Comparison of ENCODE assay signal across 9 cellular contexts in genomic region chr6:30101423-30101938, GRCh38. TPM values are rescaled to one million over a fixed set of nuclear protein-coding genes. Genes with fewer than 3 reads are reported as not detected.
DNase-seq lines count a peak whose midpoint lies in the region; FAIRE-seq and TF ChIP-seq lines count a peak whose summit lies in the region.
"Had no signal": no experiment of that assay in that cellular context is flagged by ENCODE, and none has a peak within 500 bp of the region (broad histone marks: within the 10 kb centered on the region; RNA-seq: fewer than 3 reads in every experiment).

No MANE protein-coding gene starts in this region.

- in situ Hi-C loops in astrocyte of the spinal cord (cut with HindIII; ENCODE audit: low sequenced_read_pairs), result no loop called here

- DNase-seq in A673 (ENCODE audit: low spot score) (no peak), astrocyte of the spinal cord (ENCODE audit: low read depth, low spot score) (no peak), substantia nigra (lab: John Stamatoyannopoulos, UW) (no peak), GM12891 (ENCODE audit: insufficient read length, low spot score) (no peak), kidney glomerular epithelial cell (lab: John Stamatoyannopoulos, UW) (no peak), NCI-H1930 (lab: John Stamatoyannopoulos, UW) (no peak)

- H3K4me3 ChIP-seq in A673 (ENCODE audit: low read depth, low read length, poor library complexity, severe bottlenecking) (peak overlapping the region; percentile 48), HUES64 (ENCODE audit: low read length) (peak overlapping the region; percentile 51), astrocyte of the spinal cord (ENCODE audit: low read depth, low read length) (peak overlapping the region; percentile 42)

- H3K9me3 ChIP-seq in A673 (ENCODE audit: low read depth, low read length, poor library complexity, severe bottlenecking), result no peaks in the 10 kb centered on the region
- H3K9me3 ChIP-seq in HUES64 (ENCODE audit: insufficient read depth, low read depth, low read length), result no peaks in the 10 kb centered on the region

- intact Hi-C loops in A673 (cut with micrococcal nuclease; ENCODE audit: unreplicated experiment), result loop anchor here (5.0 to 10.0 kb wide), 2 partner anchors 34 to 293 kb away; partner anchors contain the start of gene PPP1R11

- H3K36me3 ChIP-seq in A673 (ENCODE audit: insufficient read depth, low read length, poor library complexity, severe bottlenecking), result no peaks in the 10 kb centered on the region
- H3K36me3 ChIP-seq in HUES64 (ENCODE audit: insufficient read depth, low read length), result no peaks in the 10 kb centered on the region

- H3K27ac ChIP-seq in A673 (ENCODE audit: low read depth, low read length, poor library complexity, severe bottlenecking) (no peak overlapping the region), HUES64 (ENCODE audit: low read depth, low read length) (no peak overlapping the region), layer of hippocampus (ENCODE audit: low read depth, low read length) (peak overlapping the region; percentile 25), substantia nigra (ENCODE audit: low read depth, low read length, poor library complexity, severe bottlenecking) (peak overlapping the region; percentile 28)

- H3K4me1 ChIP-seq in A673 (ENCODE audit: insufficient read depth, low read length, poor library complexity, severe bottlenecking), result peaks cover 18% of the 10 kb centered on the region
- H3K4me1 ChIP-seq in HUES64 (ENCODE audit: insufficient read depth, low read length), result peaks cover 16% of the 10 kb centered on the region

- peaks cover 53% of the 10 kb centered on the region for H3K27me3 ChIP-seq in A673 (replicated peaks; ENCODE audit: insufficient read depth, low read depth, low read length, poor library complexity)
- peaks cover 94% of the 10 kb centered on the region for H3K27me3 ChIP-seq in HUES64 (ENCODE audit: insufficient read depth, low read length)
- peaks cover 10% of the 10 kb centered on the region for H3K27me3 ChIP-seq in layer of hippocampus (ENCODE audit: control insufficient read depth, insufficient read depth, low read length)

- CTCF ChIA-PET in A673 (lab: Charles Lee), result interaction anchor here (1.0 kb wide), 1 partner anchor 30 kb away, joined by 8 read pairs; no protein-coding TSS in a partner anchor

- FAIRE-seq in GM12891 (lab: Jason Lieb, UNC), result no peak

- POLR2A ChIA-PET in A673 (lab: Charles Lee; ENCODE audit: low non-redundant PET), result interaction anchor here (0.6 kb wide), 1 partner anchor 7 kb away, joined by 3 read pairs; no protein-coding TSS in a partner anchor

- 8% methylated on average over 13 of the region's 13 CpGs for WGBS in HUES64

- TF ChIP-seq CTCF in A673 (conservative IDR thresholded peaks at IDR 0.05; ENCODE audit: low read depth, low read length), result no peak
- TF ChIP-seq CTCF in astrocyte of the spinal cord (IDR thresholded peaks at IDR 0.05; ENCODE audit: low read depth, low read length), result no peak

- no TSS peak for BruUV-seq in A673 (replicated peaks; lab: Mats Ljungman, UMichigan)

- no peak overlapping the region for H3K9ac ChIP-seq in HUES64 (ENCODE audit: low read depth, low read length)

- no peak for TF ChIP-seq POLR2A in GM12891 (IDR thresholded peaks at IDR 0.05; ENCODE audit: low read depth, low read length)

TF ChIP-seq in GM12891, 5 proteins besides CTCF, POLR2A, EP300 and RAD21:
- TF ChIP-seq SPI1 (IDR thresholded peaks at IDR 0.05; ENCODE audit: low read depth, low read length) (no peak), PAX5 (IDR thresholded peaks at IDR 0.05; ENCODE audit: insufficient read depth, low read length, severe bottlenecking) (no peak), TAF1 (IDR thresholded peaks at IDR 0.05; ENCODE audit: low read depth, low read length) (no peak), POLR2AphosphoS5 (IDR thresholded peaks at IDR 0.05; ENCODE audit: low read depth, low read length) (no peak), POU2F2 (IDR thresholded peaks at IDR 0.05; ENCODE audit: low read depth, low read length) (no peak)

RNA-seq across cellular contexts. Expression of gene TRIM31, which starts 11.4 kb away (rescaled TPM):
- not detected in 2 replicates for total RNA-seq in A673 (2021)
- not detected for polyA plus RNA-seq in HUES64 (2013, experiment 1 of 2)
- polyA plus RNA-seq in HUES64 (2013, experiment 2 of 2), result not detected
- polyA plus RNA-seq in GM12891 (2012; ENCODE audit: low read depth, missing spikeins), result 0.14 TPM

RNA-seq across cellular contexts. Expression of gene RNF39, which starts 25.9 kb away (rescaled TPM):
- total RNA-seq in A673 (2021), result not detected in 2 replicates
- 0.20 TPM for polyA plus RNA-seq in HUES64 (2013, experiment 1 of 2)
- 0.19 TPM for polyA plus RNA-seq in HUES64 (2013, experiment 2 of 2)
- polyA plus RNA-seq in GM12891 (2012; ENCODE audit: low read depth, missing spikeins), result 0.14 TPM

RNA-seq across cellular contexts. Expression of gene TRIM40, which starts 34.5 kb away (rescaled TPM):
- not detected in 2 replicates for total RNA-seq in A673 (2021)
- polyA plus RNA-seq in HUES64 (2013, experiment 1 of 2), result not detected
- not detected for polyA plus RNA-seq in HUES64 (2013, experiment 2 of 2)
- not detected for polyA plus RNA-seq in GM12891 (2012; ENCODE audit: low read depth, missing spikeins)
- polyA plus RNA-seq: adipose tissue had no signal

RNA-seq across cellular contexts. Expression of gene PPP1R11, which starts 34.5 kb away (rescaled TPM):
- total RNA-seq in A673 (2021), result 46.2 and 46.8 TPM in 2 replicates
- polyA plus RNA-seq in HUES64 (2013, experiment 1 of 2), result 32.2 TPM
- polyA plus RNA-seq in HUES64 (2013, experiment 2 of 2), result 39.1 TPM
- polyA plus RNA-seq in GM12891 (2012; ENCODE audit: low read depth, missing spikeins), result 22.0 TPM

RNA-seq across cellular contexts. Expression of gene POLR1H, which starts 40.4 kb away (rescaled TPM):
- 30.9 and 34.2 TPM in 2 replicates for total RNA-seq in A673 (2021)
- 29.1 TPM for polyA plus RNA-seq in HUES64 (2013, experiment 1 of 2)
- 28.7 TPM for polyA plus RNA-seq in HUES64 (2013, experiment 2 of 2)
- 41.2 TPM for polyA plus RNA-seq in GM12891 (2012; ENCODE audit: low read depth, missing spikeins)

Comparison
In these comparisons a context has a peak if more than half of its experiments do, and no peak if none do; other contexts are left out.
1. H3K27ac ChIP-seq: peak in layer of hippocampus (single experiment) and substantia nigra (single experiment); none in A673 (single experiment) and HUES64 (single experiment).
2. Peak in every context shown above with its lines, with median percentiles within 50 percentile points of each other: H3K4me3 ChIP-seq.